In the genomic region with DNA sequence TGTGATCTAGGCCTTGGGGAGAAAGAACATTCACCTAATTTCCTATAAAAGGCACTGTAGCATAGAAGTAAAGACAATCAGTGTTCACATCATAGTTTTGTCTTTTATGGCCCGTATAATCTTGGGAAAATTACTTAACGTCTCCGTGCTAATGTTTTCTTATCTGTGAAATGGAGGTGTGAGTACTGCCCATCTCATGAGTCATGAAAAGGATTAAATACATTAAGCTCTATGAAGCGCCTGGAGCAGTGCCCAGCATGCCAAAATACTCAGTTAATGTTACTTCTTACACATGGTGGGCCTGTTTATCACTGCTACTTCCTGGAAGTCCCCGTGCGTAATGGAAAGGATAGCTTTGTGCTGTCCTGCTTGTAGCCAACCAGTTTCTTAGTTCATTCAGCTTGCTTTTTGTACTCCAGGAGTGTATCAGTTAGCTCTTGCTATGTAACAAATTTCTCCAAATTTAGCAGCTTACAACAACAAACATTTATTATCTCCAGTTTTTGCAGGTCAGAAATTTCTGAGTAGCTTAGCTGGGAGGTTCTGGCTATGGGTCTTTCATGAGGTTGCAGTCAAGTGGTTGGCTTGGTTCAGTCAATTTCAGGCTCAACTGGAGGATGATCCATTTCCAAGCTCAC, we compare ENCODE assay signal across 23 cellular contexts.
DNase-seq lines count a peak whose midpoint lies in the region; ATAC-seq, FAIRE-seq and TF ChIP-seq lines count a peak whose summit lies in the region.
"Had no signal": no experiment of that assay in that cellular context is flagged by ENCODE, and none has a peak within 500 bp of the region (broad histone marks: within the 10 kb centered on the region; RNA-seq: fewer than 3 reads in every experiment).

No MANE protein-coding gene starts in this region.

- no peak for TF ChIP-seq POLR2A in esophagus muscularis mucosa (IDR thresholded peaks at IDR 0.05; ENCODE audit: low read depth)

- H3K27ac Mint-ChIP-seq in Calu3 (ENCODE audit: unreplicated experiment): no peak overlapping the region
- H3K27ac Mint-ChIP-seq in activated CD4-positive, alpha-beta T cell treated with anti-CD3 and anti-CD28 coated beads for 36 hours: no peak overlapping the region
- H3K27ac Mint-ChIP-seq: activated CD4-positive, alpha-beta T cell treated with anti-CD3 and anti-CD28 coated beads, Interleukin-2, amount 10 ng/mL, durations not matched to agents 7 days and 5 days; stimulated activated effector memory CD8-positive, alpha-beta T cell treated with anti-CD3 and anti-CD28 coated beads, Interleukin-12 subunit alpha, Interleukin-12 subunit beta, amount 100 ng/mL, for 72 hours had no signal

- TF ChIP-seq EP300 in esophagus muscularis mucosa (IDR thresholded peaks at IDR 0.05): no peak

- H3K9me3 ChIP-seq in esophagus muscularis mucosa: no peaks in the 10 kb centered on the region
- no peaks in the 10 kb centered on the region for H3K9me3 ChIP-seq in mucosa of descending colon
- H3K9me3 ChIP-seq: adrenal gland, neutrophil, thoracic aorta had no signal

- H3K27ac ChIP-seq in esophagus muscularis mucosa (replicated peaks in 1 of 4): no peak overlapping the region
- H3K27ac ChIP-seq: adrenal gland, left ventricle myocardium inferior, neutrophil, thoracic aorta had no signal

- 77% methylated on average over 6 of the region's 6 CpGs for WGBS in esophagus muscularis mucosa

- no peak for TF ChIP-seq CTCF in Calu3 (IDR thresholded peaks at IDR 0.05; ENCODE audit: unreplicated experiment)
- TF ChIP-seq CTCF in esophagus muscularis mucosa (IDR thresholded peaks at IDR 0.05): no peak
- no peak for TF ChIP-seq CTCF in mucosa of descending colon (IDR thresholded peaks at IDR 0.05)

- peak; percentile 77 for ATAC-seq in mucosa of descending colon
- no peak for ATAC-seq in activated CD4-positive, alpha-beta T cell treated with anti-CD3 and anti-CD28 coated beads for 36 hours
- ATAC-seq: stimulated activated effector memory CD8-positive, alpha-beta T cell treated with anti-CD3 and anti-CD28 coated beads, Interleukin-12 subunit alpha, Interleukin-12 subunit beta, amount 100 ng/mL, for 72 hours had no signal

- BruUV-seq in Calu3 (replicated peaks; lab: Mats Ljungman, UMichigan): no TSS peak

- POLR2A ChIA-PET in activated CD4-positive, alpha-beta T cell treated with anti-CD3 and anti-CD28 coated beads for 36 hours (lab: Charles Lee): no interaction called here

- DNase-seq in Calu3 (peak; percentile 2), RCC 7860 (ENCODE audit: low spot score) (peak; percentile 58), esophagus muscularis mucosa (ENCODE audit: extremely low spot score) (peak; percentile 45), mucosa of descending colon (peak; percentile 65 to 84 (median 66)), NCI-H774 (lab: John Stamatoyannopoulos, UW) (no peak), globus pallidus (ENCODE audit: low spot score) (no peak), H7 (no peak)
- no peak for DNase-seq in activated CD4-positive, alpha-beta T cell treated with anti-CD3 and anti-CD28 coated beads for 36 hours
- DNase-seq: activated CD4-positive, alpha-beta T cell treated with anti-CD3 and anti-CD28 coated beads, Interleukin-2, amount 10 ng/mL, durations not matched to agents 7 days and 5 days; activated gamma-delta T cell treated with Interleukin-2 at 50 U/mL for 16 hours; adrenal gland; caudate nucleus; effector CD8-positive, alpha-beta T cell; left ventricle myocardium inferior; MV-4-11; NCI-H2029; NCI-H524; SHP77 treated with DMSO at 0.1 percent for 48 hours; T-helper 1 cell had no signal

- H3K4me1 ChIP-seq in esophagus muscularis mucosa (no peaks in the 10 kb centered on the region), mucosa of descending colon (ENCODE audit: low read depth) (peaks cover 12% of the 10 kb centered on the region)
- H3K4me1 ChIP-seq: adrenal gland, left ventricle myocardium inferior had no signal

- peak; percentile 69 for FAIRE-seq in RCC 7860 (lab: Jason Lieb, UNC)
- FAIRE-seq: GM12878 had no signal

- H3K36me3 ChIP-seq in esophagus muscularis mucosa: no peaks in the 10 kb centered on the region
- no peaks in the 10 kb centered on the region for H3K36me3 ChIP-seq in mucosa of descending colon (ENCODE audit: low read depth)
- no peaks in the 10 kb centered on the region for H3K36me3 ChIP-seq in H7 (replicated peaks; ENCODE audit: control insufficient read depth, insufficient read depth, low read length)
- H3K36me3 ChIP-seq: adrenal gland, left ventricle myocardium inferior, neutrophil, thoracic aorta had no signal

- peaks cover 36% of the 10 kb centered on the region for H3K4me1 Mint-ChIP-seq in Calu3 (ENCODE audit: low read depth, unreplicated experiment)
- no peaks in the 10 kb centered on the region for H3K4me1 Mint-ChIP-seq in activated CD4-positive, alpha-beta T cell treated with anti-CD3 and anti-CD28 coated beads for 36 hours
- H3K4me1 Mint-ChIP-seq: activated CD4-positive, alpha-beta T cell treated with anti-CD3 and anti-CD28 coated beads, Interleukin-2, amount 10 ng/mL, durations not matched to agents 7 days and 5 days; stimulated activated effector memory CD8-positive, alpha-beta T cell treated with anti-CD3 and anti-CD28 coated beads, Interleukin-12 subunit alpha, Interleukin-12 subunit beta, amount 100 ng/mL, for 72 hours had no signal

- no peak overlapping the region for H3K4me3 Mint-ChIP-seq in Calu3 (ENCODE audit: low read depth, unreplicated experiment)
- no peak overlapping the region for H3K4me3 Mint-ChIP-seq in activated CD4-positive, alpha-beta T cell treated with anti-CD3 and anti-CD28 coated beads for 36 hours
- H3K4me3 Mint-ChIP-seq: activated CD4-positive, alpha-beta T cell treated with anti-CD3 and anti-CD28 coated beads, Interleukin-2, amount 10 ng/mL, durations not matched to agents 7 days and 5 days; stimulated activated effector memory CD8-positive, alpha-beta T cell treated with anti-CD3 and anti-CD28 coated beads, Interleukin-12 subunit alpha, Interleukin-12 subunit beta, amount 100 ng/mL, for 72 hours had no signal

- H3K27me3 ChIP-seq in esophagus muscularis mucosa (no peaks in the 10 kb centered on the region), H7 (ENCODE audit: control insufficient read depth, insufficient read depth, low read length) (no peaks in the 10 kb centered on the region)
- H3K27me3 ChIP-seq: adrenal gland, neutrophil had no signal

- H3K4me3 ChIP-seq in esophagus muscularis mucosa (no peak overlapping the region), mucosa of descending colon (no peak overlapping the region), H7 (ENCODE audit: insufficient read depth, low read depth, low read length) (no peak overlapping the region)
- H3K4me3 ChIP-seq: adrenal gland, GM12878, left ventricle myocardium inferior, thoracic aorta had no signal

- no peaks in the 10 kb centered on the region for H3K9me3 Mint-ChIP-seq in Calu3 (ENCODE audit: low read depth, unreplicated experiment)
- peaks cover 4% of the 10 kb centered on the region for H3K9me3 Mint-ChIP-seq in activated CD4-positive, alpha-beta T cell treated with anti-CD3 and anti-CD28 coated beads for 36 hours (ENCODE audit: low read depth)

- CTCF ChIA-PET in Calu3 (lab: Charles Lee): interaction anchor here (0.8 to 1.7 kb wide), 4 partner anchors 13 to 45 kb away, joined by 3 to 5 read pairs (median 4); no protein-coding TSS in a partner anchor
- CTCF ChIA-PET in activated CD4-positive, alpha-beta T cell treated with anti-CD3 and anti-CD28 coated beads for 36 hours (lab: Charles Lee): interaction anchor here (1.5 kb wide), 1 partner anchor 54 kb away, joined by 3 read pairs; no protein-coding TSS in a partner anchor

- H3K27me3 Mint-ChIP-seq in Calu3 (ENCODE audit: unreplicated experiment): no peaks in the 10 kb centered on the region
- no peaks in the 10 kb centered on the region for H3K27me3 Mint-ChIP-seq in activated CD4-positive, alpha-beta T cell treated with anti-CD3 and anti-CD28 coated beads for 36 hours
- H3K27me3 Mint-ChIP-seq: activated CD4-positive, alpha-beta T cell treated with anti-CD3 and anti-CD28 coated beads, Interleukin-2, amount 10 ng/mL, durations not matched to agents 7 days and 5 days had no signal

- H3K36me3 Mint-ChIP-seq in Calu3 (ENCODE audit: insufficient read depth, unreplicated experiment): no peaks in the 10 kb centered on the region
- H3K36me3 Mint-ChIP-seq in activated CD4-positive, alpha-beta T cell treated with anti-CD3 and anti-CD28 coated beads for 36 hours (ENCODE audit: low read depth): no peaks in the 10 kb centered on the region
- H3K36me3 Mint-ChIP-seq: stimulated activated effector memory CD8-positive, alpha-beta T cell treated with anti-CD3 and anti-CD28 coated beads, Interleukin-12 subunit alpha, Interleukin-12 subunit beta, amount 100 ng/mL, for 72 hours had no signal

- intact Hi-C loops in Calu3 (cut with micrococcal nuclease; ENCODE audit: unreplicated experiment): loop anchor here (5.0 kb wide), 1 partner anchor 43 kb away; no protein-coding TSS in a partner anchor
- intact Hi-C loops in esophagus muscularis mucosa (cut with DNase I): no loop called here
- intact Hi-C loops in mucosa of descending colon (cut with DNase I, micrococcal nuclease): no loop called here
- intact Hi-C loops in activated CD4-positive, alpha-beta T cell treated with anti-CD3 and anti-CD28 coated beads for 36 hours (cut with DNase I, micrococcal nuclease): no loop called here

Comparison
In these comparisons a context has a peak if more than half of its experiments do, and no peak if none do; other contexts are left out.
1. DNase-seq: peak in Calu3 (single experiment), RCC 7860 (single experiment), esophagus muscularis mucosa (single experiment) and mucosa of descending colon (3 of 3); none in NCI-H774 (single experiment), globus pallidus (single experiment), H7 (single experiment) and activated CD4-positive, alpha-beta T cell treated with anti-CD3 and anti-CD28 coated beads for 36 hours (single experiment).